8 cellular contexts compared by ENCODE assay signal in the genomic region with DNA sequence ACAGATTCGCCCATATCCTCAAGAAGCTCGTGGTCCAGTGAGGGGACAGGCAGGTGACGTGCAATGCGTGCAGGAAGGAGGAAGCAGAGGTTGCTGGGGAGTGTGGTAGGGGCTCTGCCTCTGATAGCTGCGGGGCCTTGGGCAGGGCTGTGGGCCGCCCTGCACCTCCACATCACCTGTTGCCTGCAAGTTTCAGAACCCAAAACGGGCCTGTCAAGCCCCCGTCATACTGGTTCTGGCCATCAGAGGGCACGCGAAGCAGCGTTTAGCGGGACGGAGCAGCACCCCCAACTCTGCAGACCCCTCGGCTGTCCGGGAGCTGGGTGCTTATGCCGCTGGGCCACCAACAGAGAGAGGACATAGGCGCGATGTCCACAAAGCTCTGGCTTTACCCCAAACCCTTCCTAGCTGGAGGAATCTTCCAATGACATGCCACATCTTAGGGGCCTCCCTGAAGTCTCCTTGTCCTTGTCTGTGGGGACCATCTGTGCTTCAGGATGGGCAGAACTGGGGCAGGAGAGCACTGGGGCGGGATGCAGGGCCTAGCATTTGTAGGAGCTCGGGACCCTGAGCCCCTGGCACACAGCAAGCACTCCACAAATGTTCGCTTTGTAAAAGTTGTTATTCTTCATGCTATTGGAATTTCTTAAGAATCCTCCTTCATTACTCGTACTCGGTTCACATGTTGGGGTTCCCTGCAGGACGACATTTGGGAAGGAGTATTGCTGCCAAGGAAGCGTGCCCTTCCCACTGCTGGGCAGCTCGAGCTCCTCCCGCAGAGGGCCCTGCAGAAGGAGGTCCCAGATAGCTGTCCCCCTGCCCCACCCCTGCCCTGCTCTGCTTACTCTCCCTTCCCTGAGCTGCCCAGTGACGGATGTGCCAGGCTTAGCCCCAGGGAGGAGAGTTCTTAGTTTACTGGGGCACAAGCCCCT.
DNase-seq lines count a peak whose midpoint lies in the region; ATAC-seq and TF ChIP-seq lines count a peak whose summit lies in the region.

No MANE protein-coding gene starts in this region.

- H3K27ac Mint-ChIP-seq in CD8-positive, alpha-beta memory T cell: peak overlapping the region in 1 of 8 donors; percentile 61
- no peak overlapping the region for H3K27ac Mint-ChIP-seq in nephron

- no peak overlapping the region for H3K27ac ChIP-seq in CD8-positive, alpha-beta memory T cell (ENCODE audit: low read depth, low read length)
- no peak overlapping the region for H3K27ac ChIP-seq in coronary artery

- H3K36me3 Mint-ChIP-seq in CD8-positive, alpha-beta memory T cell: no peaks in the 10 kb centered on the region
- no peaks in the 10 kb centered on the region for H3K36me3 Mint-ChIP-seq in nephron (ENCODE audit: low read depth)

- H3K27me3 Mint-ChIP-seq in CD8-positive, alpha-beta memory T cell: peaks cover 5 to 21% of the 10 kb centered on the region in 2 donors
- peaks cover 42% of the 10 kb centered on the region for H3K27me3 Mint-ChIP-seq in nephron (ENCODE audit: low read depth)

- H3K4me1 Mint-ChIP-seq in CD8-positive, alpha-beta memory T cell: no peaks in the 10 kb centered on the region
- H3K4me1 Mint-ChIP-seq in nephron: no peaks in the 10 kb centered on the region

- no peak overlapping the region for H3K4me3 ChIP-seq in CD8-positive, alpha-beta memory T cell (ENCODE audit: low read length)
- H3K4me3 ChIP-seq in coronary artery: no peak overlapping the region

- no peaks in the 10 kb centered on the region for H3K9me3 Mint-ChIP-seq in CD8-positive, alpha-beta memory T cell
- H3K9me3 Mint-ChIP-seq in nephron: no peaks in the 10 kb centered on the region

- CTCF ChIA-PET in CD8-positive, alpha-beta memory T cell (lab: Charles Lee): interaction anchor here (0.8 to 4.8 kb wide), 14 partner anchors 10 to 343 kb away, joined by 3 to 38 read pairs (median 4); partner anchors contain the start of genes USB1 and ZNF319

- H3K4me1 ChIP-seq in CD8-positive, alpha-beta memory T cell (ENCODE audit: insufficient read depth, low read length): no peaks in the 10 kb centered on the region

- ATAC-seq in GM21737 (IDR thresholded peaks at IDR 0.05; ENCODE audit: unreplicated experiment): no peak

- no peaks in the 10 kb centered on the region for H3K36me3 ChIP-seq in CD8-positive, alpha-beta memory T cell (ENCODE audit: insufficient read depth, low read length)

- H3K4me3 Mint-ChIP-seq in CD8-positive, alpha-beta memory T cell: no peak overlapping the region
- no peak overlapping the region for H3K4me3 Mint-ChIP-seq in nephron

- peak in 3 of 5 donors; percentile 5 to 57 (median 12) for DNase-seq in CD8-positive, alpha-beta memory T cell
- DNase-seq in RPMI8226 (peak; percentile 43), coronary artery (ENCODE audit: low spot score) (no peak), NCI-H446 treated with DMSO at 0.1 percent for 48 hours (lab: John Stamatoyannopoulos, UW) (no peak), NCI-H1105 treated with DMSO at 0.1 percent for 48 hours (lab: John Stamatoyannopoulos, UW) (no peak), NCI-H524 (lab: John Stamatoyannopoulos, UW) (no peak)

- no peaks in the 10 kb centered on the region for H3K9me3 ChIP-seq in CD8-positive, alpha-beta memory T cell (ENCODE audit: low read length)

- TF ChIP-seq CTCF in coronary artery (IDR thresholded peaks at IDR 0.05) (peak; percentile 23), nephron (IDR thresholded peaks at IDR 0.05; ENCODE audit: unreplicated experiment in 3 of 3) (peak; percentile 35 to 39 (median 39))

- H3K27me3 ChIP-seq in CD8-positive, alpha-beta memory T cell (ENCODE audit: insufficient read depth, low read length, poor library complexity, severe bottlenecking): no peaks in the 10 kb centered on the region

- POLR2A ChIA-PET in CD8-positive, alpha-beta memory T cell (lab: Charles Lee): no interaction called here

Comparison
In these comparisons a context has a peak if more than half of its experiments do, and no peak if none do; other contexts are left out.
1. DNase-seq: peak in CD8-positive, alpha-beta memory T cell (3 of 5) and RPMI8226 (single experiment); none in coronary artery (single experiment), NCI-H446 treated with DMSO at 0.1 percent for 48 hours (single experiment), NCI-H1105 treated with DMSO at 0.1 percent for 48 hours (single experiment) and NCI-H524 (0 of 2).